Comparison of ENCODE assay signal across 8 cellular contexts in the genomic region with DNA sequence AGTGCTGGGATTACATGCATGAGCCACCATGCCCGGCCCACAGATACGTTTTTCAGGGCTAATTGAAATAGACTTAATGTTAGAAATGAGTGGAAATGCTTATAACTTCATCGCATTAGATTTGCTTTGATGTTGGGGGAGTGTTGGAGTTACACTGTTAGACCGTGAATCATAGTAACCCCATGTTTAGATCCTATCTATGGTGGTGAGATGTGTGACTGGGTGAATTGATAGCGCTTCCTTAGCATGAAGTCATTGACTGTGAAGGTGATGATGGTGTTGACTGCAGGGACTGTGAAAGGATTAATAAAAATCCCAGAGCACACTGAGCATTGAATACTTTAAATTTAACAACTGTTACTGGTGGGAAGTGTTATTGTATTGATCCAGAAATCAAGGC. TPM values are rescaled to one million over a fixed set of nuclear protein-coding genes. Genes with fewer than 3 reads are reported as not detected.
DNase-seq lines count a peak whose midpoint lies in the region; ATAC-seq lines count a peak whose summit lies in the region.
"Had no signal": no experiment of that assay in that cellular context is flagged by ENCODE, and none has a peak within 500 bp of the region (broad histone marks: within the 10 kb centered on the region; RNA-seq: fewer than 3 reads in every experiment).

No MANE protein-coding gene starts in this region.

- H3K27ac Mint-ChIP-seq in CD4-positive, alpha-beta memory T cell, result peak overlapping the region; percentile 54 to 96 (median 82)
- no peak overlapping the region for H3K27ac Mint-ChIP-seq in activated CD4-positive, alpha-beta memory T cell treated with anti-CD3 and anti-CD28 coated beads for 36 hours

- DNase-seq in CD4-positive, alpha-beta memory T cell, result no peak
- no peak for DNase-seq in activated CD4-positive, alpha-beta memory T cell treated with anti-CD3 and anti-CD28 coated beads for 36 hours
- DNase-seq in NAMALWA (ENCODE audit: low spot score) (no peak), left colon (no peak)

- ATAC-seq in HG03108 (IDR thresholded peaks at IDR 0.05; ENCODE audit: unreplicated experiment) (no peak), left colon (no peak)

- CTCF ChIA-PET in CD4-positive, alpha-beta memory T cell (lab: Charles Lee; ENCODE audit: partially characterized antibody), result no interaction called here
- CTCF ChIA-PET in activated CD4-positive, alpha-beta memory T cell treated with anti-CD3 and anti-CD28 coated beads for 36 hours (lab: Charles Lee), result no interaction called here

- peaks cover 23 to 55% (median 36%) of the 10 kb centered on the region in 4 donors for H3K4me1 Mint-ChIP-seq in CD4-positive, alpha-beta memory T cell
- H3K4me1 Mint-ChIP-seq in activated CD4-positive, alpha-beta memory T cell treated with anti-CD3 and anti-CD28 coated beads for 36 hours (ENCODE audit: low read depth), result peaks cover 29% of the 10 kb centered on the region

- H3K27ac ChIP-seq in CD4-positive, alpha-beta memory T cell (ENCODE audit: low read depth, low read length), result no peak overlapping the region
- no peak overlapping the region for H3K27ac ChIP-seq in mesodermal cell (ENCODE audit: low read depth, low read length, severe bottlenecking)

- peaks cover 23% of the 10 kb centered on the region for H3K4me1 ChIP-seq in CD4-positive, alpha-beta memory T cell (ENCODE audit: insufficient read depth, low read length)
- H3K4me1 ChIP-seq in mesodermal cell (ENCODE audit: control insufficient read depth, insufficient read depth, low read length, poor library complexity, severe bottlenecking), result no peaks in the 10 kb centered on the region

- H3K4me3 ChIP-seq in CD4-positive, alpha-beta memory T cell (ENCODE audit: low read length in 2 of 2), result no peak overlapping the region
- peak overlapping the region; percentile 99 for H3K4me3 ChIP-seq in mesodermal cell (ENCODE audit: extremely low read depth, insufficient read depth, low read length, poor library complexity, severe bottlenecking)

- H3K27me3 ChIP-seq in CD4-positive, alpha-beta memory T cell (ENCODE audit: insufficient read depth, low read length), result no peaks in the 10 kb centered on the region

- H3K4me3 Mint-ChIP-seq in CD4-positive, alpha-beta memory T cell, result peak overlapping the region; percentile 91 to 94 (median 93)
- H3K4me3 Mint-ChIP-seq in activated CD4-positive, alpha-beta memory T cell treated with anti-CD3 and anti-CD28 coated beads for 36 hours, result peak overlapping the region; percentile 85

- WGBS in mesodermal cell (ENCODE audit: insufficient coverage in 2 of 2), 2 experiments, result 95 to 96% methylated on average over 4 to 5 of the region's 5 CpGs

- H3K36me3 Mint-ChIP-seq in CD4-positive, alpha-beta memory T cell, result peaks cover 70 to 75% of the 10 kb centered on the region in 2 donors
- H3K36me3 Mint-ChIP-seq in activated CD4-positive, alpha-beta memory T cell treated with anti-CD3 and anti-CD28 coated beads for 36 hours, result peaks cover 80% of the 10 kb centered on the region

- H3K27me3 Mint-ChIP-seq in CD4-positive, alpha-beta memory T cell, result peaks cover 2% of the 10 kb centered on the region in 2 donors
- no peaks in the 10 kb centered on the region for H3K27me3 Mint-ChIP-seq in activated CD4-positive, alpha-beta memory T cell treated with anti-CD3 and anti-CD28 coated beads for 36 hours

- intact Hi-C loops in CD4-positive, alpha-beta memory T cell (cut with micrococcal nuclease), result loop anchor here (5.0 kb wide), 2 partner anchors 89 to 801 kb away; partner anchors contain the start of genes ZNF460 and ZNF582
- intact Hi-C loops in activated CD4-positive, alpha-beta memory T cell treated with anti-CD3 and anti-CD28 coated beads for 36 hours (cut with micrococcal nuclease), result loop anchor here (5.0 kb wide), 2 partner anchors 89 to 294 kb away; partner anchors contain the start of genes ZNF419 and ZNF460
- intact Hi-C loops in left colon (cut with DNase I, micrococcal nuclease), result no loop called here

- H3K36me3 ChIP-seq in CD4-positive, alpha-beta memory T cell (ENCODE audit: insufficient read depth, low read length), result peaks cover 33% of the 10 kb centered on the region
- H3K36me3 ChIP-seq in mesodermal cell (ENCODE audit: control insufficient read depth, insufficient read depth, low read length), result peaks cover 52% of the 10 kb centered on the region

- H3K9me3 Mint-ChIP-seq in CD4-positive, alpha-beta memory T cell, result peaks cover 5 to 45% (median 17%) of the 10 kb centered on the region in 8 donors
- H3K9me3 Mint-ChIP-seq in activated CD4-positive, alpha-beta memory T cell treated with anti-CD3 and anti-CD28 coated beads for 36 hours, result peaks cover 31% of the 10 kb centered on the region

- POLR2A ChIA-PET in CD4-positive, alpha-beta memory T cell (lab: Charles Lee; ENCODE audit: partially characterized antibody), result no interaction called here
- POLR2A ChIA-PET in activated CD4-positive, alpha-beta memory T cell treated with anti-CD3 and anti-CD28 coated beads for 36 hours (lab: Charles Lee), result no interaction called here

- H3K9me3 ChIP-seq in CD4-positive, alpha-beta memory T cell (ENCODE audit: control insufficient read depth in 1 of 2, low read length in 2 of 2), result no peaks in the 10 kb centered on the region
- H3K9me3 ChIP-seq in mesodermal cell (ENCODE audit: control insufficient read depth, low read length), result peaks cover 19% of the 10 kb centered on the region

RNA-seq across cellular contexts. Expression of gene ZNF264, which starts 1.7 kb away (rescaled TPM):
- 10 to 100 TPM; 62.5 to 64.1 TPM for total RNA-seq in CD4-positive, alpha-beta memory T cell
- 10 to 100 TPM; 12.6 to 13.3 TPM for polyA plus RNA-seq in CD4-positive, alpha-beta memory T cell
- total RNA-seq in activated CD4-positive, alpha-beta memory T cell treated with anti-CD3 and anti-CD28 coated beads for 36 hours, result 10 to 100 TPM; 18.9 to 20.4 TPM
- polyA plus RNA-seq in mesodermal cell (2013, experiment 1 of 2), result 9.8 TPM
- polyA plus RNA-seq in mesodermal cell (2013, experiment 2 of 2), result 7.1 TPM
- 10 to 100 TPM; 28.2 to 29.4 TPM for total RNA-seq in left colon

RNA-seq across cellular contexts. Expression of gene DUXA, which starts 25.7 kb away (rescaled TPM):
- not detected for total RNA-seq in CD4-positive, alpha-beta memory T cell
- polyA plus RNA-seq in CD4-positive, alpha-beta memory T cell, result not detected
- not detected for total RNA-seq in activated CD4-positive, alpha-beta memory T cell treated with anti-CD3 and anti-CD28 coated beads for 36 hours
- not detected for polyA plus RNA-seq in mesodermal cell (2013, experiment 1 of 2)
- not detected for polyA plus RNA-seq in mesodermal cell (2013, experiment 2 of 2)
- not detected for total RNA-seq in left colon
- total RNA-seq: lung microvascular endothelial cell had no signal

RNA-seq across cellular contexts. Expression of gene AURKC, which starts 37.8 kb away (rescaled TPM):
- under 1 TPM; 0.67 to 0.81 TPM for total RNA-seq in CD4-positive, alpha-beta memory T cell
- polyA plus RNA-seq in CD4-positive, alpha-beta memory T cell, result under 1 TPM; 0.29 to 0.54 TPM
- total RNA-seq in activated CD4-positive, alpha-beta memory T cell treated with anti-CD3 and anti-CD28 coated beads for 36 hours, result under 1 TPM; 0.81 to 0.97 TPM
- 1.0 TPM for polyA plus RNA-seq in mesodermal cell (2013, experiment 1 of 2)
- polyA plus RNA-seq in mesodermal cell (2013, experiment 2 of 2), result 0.40 TPM
- under 1 TPM; 0.67 to 0.89 TPM for total RNA-seq in left colon

RNA-seq across cellular contexts. Expression of gene ZNF805, which starts 47.4 kb away (rescaled TPM):
- 10 to 100 TPM; 19.7 to 21.6 TPM for total RNA-seq in CD4-positive, alpha-beta memory T cell
- polyA plus RNA-seq in CD4-positive, alpha-beta memory T cell, result 1 to 10 TPM; 2.7 to 5.6 TPM
- total RNA-seq in activated CD4-positive, alpha-beta memory T cell treated with anti-CD3 and anti-CD28 coated beads for 36 hours, result 1 to 10 TPM; 6.9 to 7.0 TPM
- 6.6 TPM for polyA plus RNA-seq in mesodermal cell (2013, experiment 1 of 2)
- 7.1 TPM for polyA plus RNA-seq in mesodermal cell (2013, experiment 2 of 2)
- 10 to 100 TPM in 1 of 2 donors, 1 to 10 TPM in 1; 9.5 to 10.4 TPM for total RNA-seq in left colon

RNA-seq across cellular contexts. Expression of gene ZIM3, which starts 48.0 kb away (rescaled TPM):
- not detected for total RNA-seq in CD4-positive, alpha-beta memory T cell
- polyA plus RNA-seq in CD4-positive, alpha-beta memory T cell, result not detected
- total RNA-seq in activated CD4-positive, alpha-beta memory T cell treated with anti-CD3 and anti-CD28 coated beads for 36 hours, result not detected
- not detected for polyA plus RNA-seq in mesodermal cell (2013, experiment 1 of 2)
- polyA plus RNA-seq in mesodermal cell (2013, experiment 2 of 2), result not detected
- not detected for total RNA-seq in left colon
- total RNA-seq: lung microvascular endothelial cell had no signal
- polyA plus RNA-seq: thymus had no signal

Comparison
In these comparisons a context has a peak if more than half of its experiments do, and no peak if none do; other contexts are left out.
1. intact Hi-C loops: an anchor here in CD4-positive, alpha-beta memory T cell (5.0 kb wide) and activated CD4-positive, alpha-beta memory T cell treated with anti-CD3 and anti-CD28 coated beads for 36 hours (5.0 kb wide); none called in left colon.